8 cellular contexts compared by ENCODE assay signal in the genomic region with DNA sequence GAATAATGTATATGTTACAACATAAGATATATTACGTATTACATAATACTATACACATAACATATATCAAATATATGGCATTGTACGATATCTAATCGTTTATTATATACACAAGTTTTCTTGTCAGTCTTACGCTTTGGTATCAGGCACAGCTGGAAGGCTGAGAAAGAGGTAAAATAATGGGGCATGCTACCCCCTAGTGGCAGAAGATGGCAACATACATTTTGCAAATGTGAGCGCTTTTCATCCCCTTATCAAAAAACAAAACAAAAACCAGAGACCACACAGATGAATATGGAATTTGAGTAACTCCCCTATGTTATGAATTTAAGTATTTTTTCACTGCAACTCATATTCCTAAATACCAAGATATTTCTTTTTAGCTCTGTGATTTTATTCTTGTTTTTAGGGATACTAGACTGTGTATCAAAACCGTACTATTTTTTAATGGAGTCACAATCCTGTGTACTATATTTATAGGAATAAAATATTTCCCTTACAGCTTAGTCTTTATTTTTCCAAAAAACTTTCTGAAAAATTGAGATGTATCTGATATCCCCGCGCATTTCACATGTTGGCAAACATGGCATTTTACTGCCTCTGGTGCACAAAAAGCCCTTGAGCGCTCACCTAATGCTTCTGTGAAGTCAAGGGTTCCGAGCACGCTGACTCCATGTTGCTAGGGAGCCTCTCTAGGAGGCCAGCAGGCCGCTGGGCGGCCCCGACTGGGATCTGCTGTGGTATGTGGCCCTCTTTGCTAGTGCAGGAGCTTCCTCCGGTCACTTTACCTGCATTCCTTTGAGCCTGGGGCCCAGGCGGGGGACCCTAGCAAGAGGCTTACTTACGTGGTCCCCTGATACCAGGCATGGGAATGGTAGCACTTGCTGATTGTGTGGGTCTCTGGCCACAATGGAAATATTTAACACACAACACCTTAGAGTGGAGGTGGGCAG.
A peak's percentile ranks its signal among the peaks of the same experiment; 100 is the strongest.
DNase-seq lines count a peak whose midpoint lies in the region; ATAC-seq and TF ChIP-seq lines count a peak whose summit lies in the region.

No MANE protein-coding gene starts in this region.

- no peak overlapping the region for H3K9ac ChIP-seq in neuronal stem cell (ENCODE audit: low read depth, low read length, poor library complexity)

- no peak overlapping the region for H3K4ac ChIP-seq in neuronal stem cell (ENCODE audit: low read length)

- H3K27me3 ChIP-seq in neuronal stem cell (ENCODE audit: control insufficient read depth in 3 of 3, insufficient read depth in 3 of 3, low read depth in 1 of 3, low read length in 3 of 3): no peaks in the 10 kb centered on the region

- no peak overlapping the region for H4K91ac ChIP-seq in neuronal stem cell (ENCODE audit: low read depth, low read length, poor library complexity)

- no peak overlapping the region for H2BK12ac ChIP-seq in neuronal stem cell (ENCODE audit: low read length)

- POLR2A ChIA-PET in HEK293T (lab: Yijun Ruan, JAX): interaction anchor here (0.7 kb wide), 1 partner anchor 90 kb away, joined by 3 read pairs; no protein-coding TSS in a partner anchor

- H3K4me3 ChIP-seq in fibroblast of mammary gland (ENCODE audit: control insufficient read depth, low read depth, low read length) (no peak overlapping the region), neuronal stem cell (ENCODE audit: low read length in 2 of 2) (no peak overlapping the region)

- H2BK15ac ChIP-seq in neuronal stem cell (ENCODE audit: low read length): no peak overlapping the region

- peak overlapping the region; percentile 81 for H3K18ac ChIP-seq in neuronal stem cell (ENCODE audit: low read length)

- no peak for ATAC-seq in HG02588 (IDR thresholded peaks at IDR 0.05; ENCODE audit: unreplicated experiment)

- no peaks in the 10 kb centered on the region for H3K79me1 ChIP-seq in neuronal stem cell (ENCODE audit: low read depth, low read length)

- TF ChIP-seq CTCF in fibroblast of mammary gland (conservative IDR thresholded peaks at IDR 0.05; ENCODE audit: control insufficient read depth, insufficient read depth, low read depth, low read length): peak; percentile 87

- no peaks in the 10 kb centered on the region for H3K36me3 ChIP-seq in neuronal stem cell (replicated peaks in 1 of 2; ENCODE audit: control insufficient read depth in 2 of 2, insufficient read depth in 2 of 2, low read length in 2 of 2)

- no peak overlapping the region for H3K14ac ChIP-seq in neuronal stem cell (ENCODE audit: low read length)

- no CpG with 5 or more reads among the region's 17 CpGs for WGBS in neuronal stem cell (ENCODE audit: extremely low coverage in 2 of 2, insufficient read length in 2 of 2, insufficient replicate concordance in 1 of 2), 2 donors

- H3K9me3 ChIP-seq in neuronal stem cell (replicated peaks in 1 of 2; ENCODE audit: control insufficient read depth in 2 of 2, insufficient read depth in 1 of 2, low read depth in 1 of 2, low read length in 2 of 2): no peaks in the 10 kb centered on the region

- CTCF ChIA-PET in HEK293T (lab: Yijun Ruan, JAX): interaction anchor here (0.6 to 3.6 kb wide), 7 partner anchors 13 to 194 kb away, joined by 3 to 14 read pairs (median 4); a partner anchor contains a TSS

- H3K4me2 ChIP-seq in neuronal stem cell (ENCODE audit: insufficient read depth, low read length, poor library complexity, severe bottlenecking): no peak overlapping the region

- peak overlapping the region; percentile 62 for H2AFZ ChIP-seq in neuronal stem cell (ENCODE audit: low read length)

- H2AK5ac ChIP-seq in neuronal stem cell (ENCODE audit: low read depth, low read length): peak overlapping the region; percentile 58

- no peak overlapping the region for H3K27ac ChIP-seq in neuronal stem cell (replicated peaks; ENCODE audit: low read length)

- no peak overlapping the region for H4K8ac ChIP-seq in neuronal stem cell (ENCODE audit: low read depth, low read length)

- no peak overlapping the region for H2BK120ac ChIP-seq in neuronal stem cell (ENCODE audit: low read depth, low read length)

- no peak overlapping the region for H3K23ac ChIP-seq in neuronal stem cell (ENCODE audit: low read depth, low read length, poor library complexity)

- DNase-seq in SIG-M5 treated with dmso at 0.1 percent for 504 hours (lab: John Stamatoyannopoulos, UW; ENCODE audit: unreplicated experiment) (peak; percentile 63), SIG-M5 (lab: John Stamatoyannopoulos, UW) (no peak), HEK293T (ENCODE audit: extremely low spot score) (peak; percentile 66), NCI-H2171 treated with DMSO at 0.1 percent for 48 hours (lab: John Stamatoyannopoulos, UW) (peak; percentile 67), fibroblast of mammary gland (ENCODE audit: low read depth) (peak; percentile 77), neuronal stem cell (ENCODE audit: low spot score) (peak; percentile 45)
- peak; percentile 24 for DNase-seq in activated CD4-positive, alpha-beta T cell treated with anti-CD3 and anti-CD28 coated beads, Interleukin-2, amount 50 U/mL, for 1 hour

- no peak overlapping the region for H2BK5ac ChIP-seq in neuronal stem cell (ENCODE audit: low read length)

- peaks cover 2 to 13% of the 10 kb centered on the region in 2 donors for H3K4me1 ChIP-seq in neuronal stem cell (ENCODE audit: control insufficient read depth in 2 of 2, insufficient read depth in 1 of 2, low read depth in 1 of 2, low read length in 2 of 2)

TF ChIP-seq in HEK293T, 16 proteins besides CTCF, POLR2A, EP300 and RAD21:
- no peak for TF ChIP-seq SUZ12 (IDR thresholded peaks at IDR 0.05)
- TF ChIP-seq LEF1 (IDR thresholded peaks at IDR 0.05; ENCODE audit: borderline replicate concordance): no peak
- no peak for TF ChIP-seq ZNF384 (IDR thresholded peaks at IDR 0.05)
- no peak for TF ChIP-seq FOXA1 (IDR thresholded peaks at IDR 0.05)
- TF ChIP-seq SP1 (IDR thresholded peaks at IDR 0.05): no peak
- no peak for TF ChIP-seq CTBP1 (IDR thresholded peaks at IDR 0.05; ENCODE audit: borderline replicate concordance)
- TF ChIP-seq TARDBP (IDR thresholded peaks at IDR 0.05): no peak
- TF ChIP-seq FOXM1 (IDR thresholded peaks at IDR 0.05; ENCODE audit: borderline replicate concordance): no peak
- no peak for TF ChIP-seq L3MBTL2 (conservative IDR thresholded peaks at IDR 0.05)
